Comparison of ENCODE assay signal across 1 cellular context in genomic region chr16:25106567-25107465, GRCh38.
A peak's percentile ranks its signal among the peaks of the same experiment; 100 is the strongest.
TF ChIP-seq lines count a peak whose summit lies in the region.

No MANE protein-coding gene starts in this region.

TF ChIP-seq in HepG2, 621 proteins besides CTCF, POLR2A, EP300 and RAD21 (continued from another document and continues in another):
- no peak for TF ChIP-seq ZNF446 (CRISPR knock-in tag; IDR thresholded peaks at IDR 0.05)
- TF ChIP-seq ATRX (CRISPR knock-in tag; IDR thresholded peaks at IDR 0.05; ENCODE audit: borderline replicate concordance): no peak
- TF ChIP-seq BHLHE40 (IDR thresholded peaks at IDR 0.05; ENCODE audit: low read length): no peak
- TF ChIP-seq ZNF605 (CRISPR knock-in tag; IDR thresholded peaks at IDR 0.05): peak; percentile 88
- no peak for TF ChIP-seq PRMT3 (CRISPR knock-in tag; IDR thresholded peaks at IDR 0.05; ENCODE audit: borderline replicate concordance, low read depth)
- TF ChIP-seq PBX2 (CRISPR knock-in tag; IDR thresholded peaks at IDR 0.05): no peak
- TF ChIP-seq KLF11 (CRISPR knock-in tag; IDR thresholded peaks at IDR 0.05): no peak
- TF ChIP-seq NFKB2 (CRISPR knock-in tag; IDR thresholded peaks at IDR 0.05; ENCODE audit: borderline replicate concordance): peak; percentile 96
- peak; percentile 45; the same call in 1 of the 2 replicates for TF ChIP-seq ONECUT2 (CRISPR knock-in tag; IDR thresholded peaks at IDR 0.05)
- TF ChIP-seq ZNF646 (CRISPR knock-in tag; IDR thresholded peaks at IDR 0.05): no peak
- peak; percentile 28; the same call in 1 of the 2 replicates for TF ChIP-seq ZNF121 (CRISPR knock-in tag; IDR thresholded peaks at IDR 0.05)
- TF ChIP-seq ATF3 (CRISPR knock-in tag; IDR thresholded peaks at IDR 0.05): no peak; the same call in 1 of the 2 replicates
- peak; percentile 89 for TF ChIP-seq ZNF510 (CRISPR knock-in tag; IDR thresholded peaks at IDR 0.05; ENCODE audit: low read depth)
- TF ChIP-seq PAX8 (CRISPR knock-in tag; IDR thresholded peaks at IDR 0.05; ENCODE audit: borderline replicate concordance): peak; percentile 74; the same call in 1 of the 2 replicates
- TF ChIP-seq ZNF550 (CRISPR knock-in tag; IDR thresholded peaks at IDR 0.05; ENCODE audit: borderline replicate concordance): peak; percentile 47; the same call in 1 of the 2 replicates
- no peak for TF ChIP-seq PTBP1 (IDR thresholded peaks at IDR 0.05; ENCODE audit: low read depth, low read length, poor library complexity, severe bottlenecking)
- TF ChIP-seq ZNF503 (CRISPR knock-in tag; IDR thresholded peaks at IDR 0.05): peak; percentile 74; the same call in 1 of the 2 replicates
- no peak for TF ChIP-seq SCMH1 (CRISPR knock-in tag; IDR thresholded peaks at IDR 0.05; ENCODE audit: borderline replicate concordance)
- TF ChIP-seq ZNF558 (CRISPR knock-in tag; IDR thresholded peaks at IDR 0.05; ENCODE audit: borderline replicate concordance): peak; percentile 92
- TF ChIP-seq U2AF2 (IDR thresholded peaks at IDR 0.05; ENCODE audit: low read depth, low read length): no peak
- peak; percentile 91; the same call in 1 of the 2 replicates for TF ChIP-seq IRF9 (CRISPR knock-in tag; IDR thresholded peaks at IDR 0.05; ENCODE audit: borderline replicate concordance)
- peak; percentile 74 for TF ChIP-seq ZNF124 (CRISPR knock-in tag; IDR thresholded peaks at IDR 0.05)
- TF ChIP-seq SMYD3 (CRISPR knock-in tag; IDR thresholded peaks at IDR 0.05): 0 out of 2 replicates have a peak, but pooled peaks have one; percentile 72
- no peak for TF ChIP-seq SRSF4 (IDR thresholded peaks at IDR 0.05; ENCODE audit: low read depth, low read length, poor library complexity, severe bottlenecking)
- TF ChIP-seq IKZF1 (IDR thresholded peaks at IDR 0.05): no peak
- no peak for TF ChIP-seq SOX13 (IDR thresholded peaks at IDR 0.05)
- TF ChIP-seq SOX13 (CRISPR knock-in tag; conservative IDR thresholded peaks at IDR 0.05 in 1 of 2, IDR thresholded peaks at IDR 0.05 in 1 of 2): peak in 1 of 2 experiments; percentile 73; a peak in 2 of 4 replicates
- TF ChIP-seq TEAD2 (CRISPR knock-in tag; IDR thresholded peaks at IDR 0.05): no peak
- TF ChIP-seq STAT6 (CRISPR knock-in tag; IDR thresholded peaks at IDR 0.05; ENCODE audit: borderline replicate concordance): peak; percentile 92; the same call in 1 of the 2 replicates
- TF ChIP-seq DDIT3 (CRISPR knock-in tag; IDR thresholded peaks at IDR 0.05): no peak
- peak; percentile 67 for TF ChIP-seq DRAP1 (CRISPR knock-in tag; IDR thresholded peaks at IDR 0.05)
- peak; percentile 96 for TF ChIP-seq PAWR (CRISPR knock-in tag; IDR thresholded peaks at IDR 0.05; ENCODE audit: borderline replicate concordance)
- peak; percentile 91 for TF ChIP-seq MED1 (CRISPR knock-in tag; IDR thresholded peaks at IDR 0.05)
- peak; percentile 97 for TF ChIP-seq THAP11 (CRISPR knock-in tag; IDR thresholded peaks at IDR 0.05)
- TF ChIP-seq ZBTB49 (CRISPR knock-in tag; IDR thresholded peaks at IDR 0.05; ENCODE audit: borderline replicate concordance): no peak
- TF ChIP-seq BRF2 (CRISPR knock-in tag; IDR thresholded peaks at IDR 0.05): 0 out of 2 replicates have a peak, but pooled peaks have one; percentile 40
- TF ChIP-seq ATF2 (CRISPR knock-in tag; IDR thresholded peaks at IDR 0.05): peak; percentile 91
- TF ChIP-seq SMARCC2 (IDR thresholded peaks at IDR 0.05): no peak
- TF ChIP-seq ZNF792 (CRISPR knock-in tag; IDR thresholded peaks at IDR 0.05): peak; percentile 85
- TF ChIP-seq MAFF (IDR thresholded peaks at IDR 0.05; ENCODE audit: low read depth, low read length): no peak
- TF ChIP-seq DPF2 (CRISPR knock-in tag; IDR thresholded peaks at IDR 0.05; ENCODE audit: borderline replicate concordance, low read depth): no peak
